7 cellular contexts compared by ENCODE assay signal in the genomic region with DNA sequence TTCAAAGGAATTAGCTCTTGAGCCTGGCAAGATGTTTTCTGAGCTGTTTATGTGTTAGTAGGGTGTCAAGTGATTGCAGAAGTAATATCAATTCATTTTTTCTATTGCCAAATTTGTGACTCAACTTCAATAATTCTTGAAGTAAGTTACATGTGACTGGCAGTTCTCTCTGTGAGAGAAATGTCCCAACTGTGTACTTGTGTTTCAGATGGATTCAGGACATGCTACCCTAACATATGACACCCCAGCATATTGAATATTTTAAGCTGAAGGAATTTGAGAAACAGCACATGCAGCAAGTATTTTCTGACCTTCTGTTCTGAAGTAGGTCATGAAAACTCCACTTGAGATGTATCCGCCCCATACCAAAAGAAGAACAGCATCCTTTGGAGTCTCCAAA.
"Had no signal": no experiment of that assay in that cellular context is flagged by ENCODE, and none has a peak within 500 bp of the region (broad histone marks: within the 10 kb centered on the region; RNA-seq: fewer than 3 reads in every experiment).

No MANE protein-coding gene starts in this region.

- H3K4me3 ChIP-seq: GM23248 had no signal

- H3K36me3 Mint-ChIP-seq: IgD-negative memory B cell had no signal

- H3K27me3 Mint-ChIP-seq: IgD-negative memory B cell had no signal

- DNase-seq: GM23248, H9, HCEC 1CT, KBM-7 had no signal

- H3K9ac ChIP-seq: GM23248 had no signal

- H3K4me1 Mint-ChIP-seq: H9, IgD-negative memory B cell had no signal

- H3K9me3 Mint-ChIP-seq: H9 had no signal

- H2AFZ ChIP-seq: GM23248 had no signal

- ATAC-seq: HepG2 had no signal

- H3K27ac Mint-ChIP-seq: H9, IgD-negative memory B cell had no signal

- H3K27ac ChIP-seq: GM23248, HL-60 had no signal

- H3K4me3 Mint-ChIP-seq: H9, IgD-negative memory B cell had no signal
